In genomic region chr14:23988610-23989363, GRCh38 we compare ENCODE assay signal across 8 cellular contexts. TPM values are rescaled to one million over a fixed set of nuclear protein-coding genes. Genes with fewer than 3 reads are reported as not detected.
DNase-seq lines count a peak whose midpoint lies in the region; ATAC-seq and TF ChIP-seq lines count a peak whose summit lies in the region.
"Not testable (repeated sequence)": the region's sequence is repeated elsewhere in the genome, so short reads cannot be mapped to it uniquely, and the experiment has no call there.

DHRS4L2 (plus strand) TSS chr14:23988929; CDS start chr14:23988948, 19 bp downstream.

- TF ChIP-seq CTCF in AG09309 (IDR thresholded peaks at IDR 0.05; ENCODE audit: control insufficient read depth, insufficient read depth, low read depth, low read length, missing control alignments), result not testable (repeated sequence)

- intact Hi-C loops in dendritic cell treated with granulocyte-macrophage colony-stimulating factor and Interleukin-4, amounts not matched to agents 40 ng/mL and 50 ng/mL, for 4 days (cut with micrococcal nuclease), result loop anchor here (5.0 kb wide), 1 partner anchor 49 kb away; no protein-coding TSS in a partner anchor

- DNase-seq in AG09309 (ENCODE audit: low read depth), result not testable (repeated sequence)
- peak; percentile 88 for DNase-seq in NCI-H446 treated with DMSO at 0.1 percent for 48 hours (lab: John Stamatoyannopoulos, UW)
- DNase-seq in activated CD4-positive, alpha-beta T cell treated with anti-CD3 and anti-CD28 coated beads, Interleukin-2, amount 50 U/mL, for 48 hours, result peak; percentile 88 to 90
- DNase-seq in left lobe of liver (ENCODE audit: low spot score), result peak; percentile 92
- peak; percentile 26 to 58 for DNase-seq in stimulated activated CD4-positive, alpha-beta T cell treated with anti-CD3 and anti-CD28 coated beads, Interleukin-1b, Interleukin-23, amount 100 ng/mL, for 1 hour (ENCODE audit: low read depth in 2 of 2)

- H3K27me3 Mint-ChIP-seq in dendritic cell treated with granulocyte-macrophage colony-stimulating factor and Interleukin-4, amounts not matched to agents 40 ng/mL and 50 ng/mL, for 4 days, result not testable (repeated sequence)

- peak within 1 kb of the TSS; percentile 95 for H3K27ac Mint-ChIP-seq in dendritic cell treated with granulocyte-macrophage colony-stimulating factor and Interleukin-4, amounts not matched to agents 40 ng/mL and 50 ng/mL, for 4 days

- peak within 1 kb of the TSS; percentile 18 for H3K4me3 ChIP-seq in AG09309 (ENCODE audit: control insufficient read depth, low read depth, low read length)

- ATAC-seq in GM19023 (IDR thresholded peaks at IDR 0.05; ENCODE audit: unreplicated experiment) (peak; percentile 76), HG03066 (IDR thresholded peaks at IDR 0.05; ENCODE audit: low read depth, unreplicated experiment) (peak; percentile 89), left lobe of liver (peak; percentile 99)

- H3K36me3 Mint-ChIP-seq in dendritic cell treated with granulocyte-macrophage colony-stimulating factor and Interleukin-4, amounts not matched to agents 40 ng/mL and 50 ng/mL, for 4 days (ENCODE audit: low read depth), result peaks cover 22% of the 10 kb centered on the region

- peak within 1 kb of the TSS; percentile 86 for H3K4me3 Mint-ChIP-seq in dendritic cell treated with granulocyte-macrophage colony-stimulating factor and Interleukin-4, amounts not matched to agents 40 ng/mL and 50 ng/mL, for 4 days

- not testable (repeated sequence) for H3K9me3 Mint-ChIP-seq in dendritic cell treated with granulocyte-macrophage colony-stimulating factor and Interleukin-4, amounts not matched to agents 40 ng/mL and 50 ng/mL, for 4 days

- H3K4me1 Mint-ChIP-seq in dendritic cell treated with granulocyte-macrophage colony-stimulating factor and Interleukin-4, amounts not matched to agents 40 ng/mL and 50 ng/mL, for 4 days (ENCODE audit: low read depth), result peaks cover 78% of the 10 kb centered on the region

RNA-seq across cellular contexts. Expression of gene DHRS4L2, which starts in this region (rescaled TPM):
- 46.4 TPM for total RNA-seq in left lobe of liver
